Comparison of ENCODE assay signal across 10 cellular contexts in the genomic region with DNA sequence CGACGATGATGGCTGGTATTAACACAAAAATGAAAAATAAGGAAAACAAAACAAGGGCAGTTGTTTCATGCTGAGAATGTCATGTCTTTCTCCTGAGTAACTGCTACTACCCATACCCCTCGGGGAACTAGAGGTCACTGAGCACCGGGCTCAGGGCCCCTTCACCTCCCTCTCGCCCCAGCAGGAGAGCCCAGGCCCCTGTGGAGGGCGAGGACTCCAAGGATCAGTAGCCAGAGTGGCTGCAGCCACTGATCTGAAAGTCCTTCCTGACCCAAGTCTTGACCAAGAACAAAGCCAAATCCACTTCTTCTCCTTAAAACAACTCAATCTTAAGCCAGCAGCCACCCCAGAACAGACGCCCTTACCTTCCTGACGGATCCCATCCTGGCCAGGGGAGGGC. TPM values are rescaled to one million over a fixed set of nuclear protein-coding genes. Genes with fewer than 3 reads are reported as not detected.
"Had no signal": no experiment of that assay in that cellular context is flagged by ENCODE, and none has a peak within 500 bp of the region (broad histone marks: within the 10 kb centered on the region; RNA-seq: fewer than 3 reads in every experiment).

No MANE protein-coding gene starts in this region.

- H3K4me3 Mint-ChIP-seq: HFFc6 had no signal

- H3K36me3 ChIP-seq: HAP-1 had no signal

- H2AFZ ChIP-seq: GM23248 had no signal

- DNase-seq: GM23248, GOT3, H7, HFFc6 had no signal

- H3K27ac ChIP-seq: GM23248, HL-60 had no signal

- H3K9ac ChIP-seq: GM23248 had no signal

- ATAC-seq: HCT116, HepG2 had no signal

- H3K4me1 Mint-ChIP-seq: IgD-negative memory B cell had no signal

- H3K4me3 ChIP-seq: GM23248, HAP-1 had no signal

- H3K4me1 ChIP-seq: HAP-1 had no signal

- H3K27ac Mint-ChIP-seq: HFFc6 had no signal

RNA-seq across cellular contexts. Expression of gene ST8SIA5, which starts 25.5 kb away (rescaled TPM):
- total RNA-seq: GM23248, HT1080 had no signal
- polyA plus RNA-seq: GM23248, IgD-negative memory B cell had no signal
